1 cellular context compared by ENCODE assay signal in the genomic region with DNA sequence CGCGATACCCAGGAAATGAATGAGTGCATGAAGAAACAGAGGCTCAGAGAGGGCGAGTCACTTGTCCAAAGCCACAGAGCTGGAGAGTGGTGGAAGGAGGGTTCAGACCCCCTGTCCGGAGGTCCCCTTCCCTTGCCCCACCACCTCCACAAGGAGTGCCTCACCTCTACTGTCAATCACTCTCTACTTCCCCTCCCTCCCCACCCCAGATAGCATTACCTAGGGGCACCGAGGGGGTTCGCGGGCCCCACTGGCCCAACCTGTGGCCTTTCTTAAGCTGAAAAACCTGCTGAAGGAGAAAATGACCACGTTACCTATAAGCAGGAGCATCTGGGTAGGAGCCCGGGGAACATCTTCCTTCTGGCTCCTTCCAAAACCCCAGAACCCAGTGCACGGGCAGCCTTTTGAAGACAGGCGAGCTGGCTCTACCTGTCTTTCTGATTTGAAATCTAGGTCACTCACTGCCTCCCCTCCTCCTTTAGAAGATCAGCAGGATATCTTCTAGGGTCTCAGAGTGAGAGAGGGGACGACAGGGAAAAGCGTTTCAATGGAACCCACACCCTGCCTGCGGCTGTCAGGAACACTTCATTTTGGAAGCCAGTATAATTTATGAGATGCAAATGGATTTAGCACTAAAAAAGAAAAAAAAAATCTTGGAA.
TF ChIP-seq lines count a peak whose summit lies in the region.

No MANE protein-coding gene starts in this region.

TF ChIP-seq in IMR-90, 13 proteins besides CTCF, POLR2A, EP300 and RAD21 (continued from another document):
- TF ChIP-seq, protein P1, sequence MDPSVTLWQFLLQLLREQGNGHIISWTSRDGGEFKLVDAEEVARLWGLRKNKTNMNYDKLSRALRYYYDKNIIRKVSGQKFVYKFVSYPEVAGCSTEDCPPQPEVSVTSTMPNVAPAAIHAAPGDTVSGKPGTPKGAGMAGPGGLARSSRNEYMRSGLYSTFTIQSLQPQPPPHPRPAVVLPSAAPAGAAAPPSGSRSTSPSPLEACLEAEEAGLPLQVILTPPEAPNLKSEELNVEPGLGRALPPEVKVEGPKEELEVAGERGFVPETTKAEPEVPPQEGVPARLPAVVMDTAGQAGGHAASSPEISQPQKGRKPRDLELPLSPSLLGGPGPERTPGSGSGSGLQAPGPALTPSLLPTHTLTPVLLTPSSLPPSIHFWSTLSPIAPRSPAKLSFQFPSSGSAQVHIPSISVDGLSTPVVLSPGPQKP (IDR thresholded peaks at IDR 0.05; ENCODE audit: borderline replicate concordance, low read depth, low read length) = no peak
- no peak for TF ChIP-seq SMC3 (IDR thresholded peaks at IDR 0.05; ENCODE audit: low read depth, low read length)
- TF ChIP-seq NFE2L2 (IDR thresholded peaks at IDR 0.05; ENCODE audit: low read depth, low read length) = no peak
- no peak for TF ChIP-seq CEBPB (IDR thresholded peaks at IDR 0.05; ENCODE audit: low read depth, low read length)
- no peak for TF ChIP-seq RCOR1 (IDR thresholded peaks at IDR 0.05; ENCODE audit: insufficient replicate concordance, low read length)
